ENCODE assay signal across 23 cellular contexts in the genomic region with DNA sequence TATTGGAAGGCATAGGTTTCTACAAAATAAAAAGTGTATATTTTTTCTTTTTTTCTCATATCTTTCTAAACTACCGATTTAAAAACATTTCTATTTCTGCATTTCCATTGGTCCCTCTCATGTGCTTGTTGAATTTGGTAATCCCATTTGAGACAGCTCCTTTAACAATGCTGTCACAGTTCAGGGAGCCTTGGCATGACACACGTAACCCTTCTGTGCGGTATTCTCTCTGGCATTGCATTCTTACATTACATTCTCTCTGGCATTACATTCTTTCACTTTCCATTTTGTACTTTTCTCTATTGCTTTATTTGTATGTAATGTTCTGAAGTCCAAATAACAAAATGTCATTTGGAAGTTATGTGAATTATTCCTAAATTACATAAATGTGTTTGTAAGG.
DNase-seq lines count a peak whose midpoint lies in the region; ATAC-seq and TF ChIP-seq lines count a peak whose summit lies in the region.
"Had no signal": no experiment of that assay in that cellular context is flagged by ENCODE, and none has a peak within 500 bp of the region (broad histone marks: within the 10 kb centered on the region; RNA-seq: fewer than 3 reads in every experiment).

No MANE protein-coding gene starts in this region.

- intact Hi-C loops in thyroid gland (cut with DNase I) (no loop called here), ovary (cut with DNase I) (no loop called here)

- H3K27me3 ChIP-seq in kidney epithelial cell (ENCODE audit: control insufficient read depth, insufficient read depth, low read length): no peaks in the 10 kb centered on the region
- H3K27me3 ChIP-seq in thyroid gland: no peaks in the 10 kb centered on the region
- H3K27me3 ChIP-seq in ovary: no peaks in the 10 kb centered on the region
- H3K27me3 ChIP-seq: BE2C, SJCRH30 had no signal

- TF ChIP-seq CTCF in epithelial cell of proximal tubule (conservative IDR thresholded peaks at IDR 0.05; ENCODE audit: low read depth, low read length) (no peak), kidney epithelial cell (IDR thresholded peaks at IDR 0.05; ENCODE audit: insufficient read depth, low read length, poor library complexity, severe bottlenecking) (no peak), thyroid gland (IDR thresholded peaks at IDR 0.05) (no peak), ovary (IDR thresholded peaks at IDR 0.05) (no peak)

- no peak for ATAC-seq in GM18498 (IDR thresholded peaks at IDR 0.05; ENCODE audit: unreplicated experiment)
- ATAC-seq: GM12878 had no signal

- H3K9me3 ChIP-seq in thyroid gland: no peaks in the 10 kb centered on the region
- H3K9me3 ChIP-seq in ovary: no peaks in the 10 kb centered on the region
- H3K9me3 ChIP-seq: BE2C, SJCRH30 had no signal

- no peak for TF ChIP-seq EP300 in ovary (IDR thresholded peaks at IDR 0.05)

- WGBS in thyroid gland, 2 donors: 35 to 46% methylated on average over 3 of the region's 3 CpGs
- 91 to 98% (median 97%) methylated on average over 3 of the region's 3 CpGs for WGBS in ovary, 3 donors

- no peaks in the 10 kb centered on the region for H3K4me1 ChIP-seq in thyroid gland
- no peaks in the 10 kb centered on the region for H3K4me1 ChIP-seq in ovary (ENCODE audit: insufficient read depth)
- H3K4me1 ChIP-seq: BE2C, SJCRH30 had no signal

- H3K27ac ChIP-seq in thyroid gland (peak overlapping the region in 1 of 3 donors; percentile 9), ovary (no peak overlapping the region)
- H3K27ac ChIP-seq: KMS-11, SJCRH30 had no signal

- H3K36me3 ChIP-seq in kidney epithelial cell (ENCODE audit: control insufficient read depth, insufficient read depth, low read length): no peaks in the 10 kb centered on the region
- H3K36me3 ChIP-seq in thyroid gland: no peaks in the 10 kb centered on the region
- no peaks in the 10 kb centered on the region for H3K36me3 ChIP-seq in ovary
- H3K36me3 ChIP-seq: BE2C had no signal

- DNase-seq in NCI-H82 (lab: John Stamatoyannopoulos, UW) (peak; percentile 3), NCI-H82 treated with DMSO at 0.1 percent for 48 hours (lab: John Stamatoyannopoulos, UW; ENCODE audit: unreplicated experiment) (no peak), epithelial cell of proximal tubule (ENCODE audit: low read depth) (peak; percentile 64), kidney epithelial cell (ENCODE audit: low read depth) (peak; percentile 32), thyroid gland (peak; percentile 47 to 62), T1000 (lab: John Stamatoyannopoulos, UW) (no peak), ovary (no peak)
- DNase-seq: 8988T, BE2C, COR-L47, DMS 273 treated with DMSO at 0.1 percent for 48 hours, DMS79 treated with DMSO at 0.1 percent for 48 hours, IMR-90, NCI-H1417, NCI-H1694 treated with DMSO at 0.1 percent for 48 hours, NCI-H2081 treated with DMSO at 0.1 percent for 48 hours, NCI-H2171 treated with DMSO at 0.1 percent for 48 hours, NCI-H524 treated with DMSO at 0.1 percent for 48 hours, OCI-M1, SJCRH30 had no signal

- H3K4me3 ChIP-seq in epithelial cell of proximal tubule (ENCODE audit: low read depth, low read length): no peak overlapping the region
- no peak overlapping the region for H3K4me3 ChIP-seq in kidney epithelial cell (ENCODE audit: low read depth, low read length)
- no peak overlapping the region for H3K4me3 ChIP-seq in thyroid gland (replicated peaks in 1 of 3)
- H3K4me3 ChIP-seq in ovary: no peak overlapping the region
- H3K4me3 ChIP-seq: GM12878, SJCRH30 had no signal

- TF ChIP-seq POLR2A in thyroid gland (IDR thresholded peaks at IDR 0.05): no peak
- TF ChIP-seq POLR2A in ovary (IDR thresholded peaks at IDR 0.05): no peak

Comparison
In these comparisons a context has a peak if more than half of its experiments do, and no peak if none do; other contexts are left out.
1. DNase-seq: peak in NCI-H82 (single experiment), epithelial cell of proximal tubule (single experiment), kidney epithelial cell (single experiment) and thyroid gland (2 of 2); none in NCI-H82 treated with DMSO at 0.1 percent for 48 hours (single experiment), T1000 (single experiment) and ovary (0 of 5).